31 cellular contexts compared by ENCODE assay signal in the genomic region with DNA sequence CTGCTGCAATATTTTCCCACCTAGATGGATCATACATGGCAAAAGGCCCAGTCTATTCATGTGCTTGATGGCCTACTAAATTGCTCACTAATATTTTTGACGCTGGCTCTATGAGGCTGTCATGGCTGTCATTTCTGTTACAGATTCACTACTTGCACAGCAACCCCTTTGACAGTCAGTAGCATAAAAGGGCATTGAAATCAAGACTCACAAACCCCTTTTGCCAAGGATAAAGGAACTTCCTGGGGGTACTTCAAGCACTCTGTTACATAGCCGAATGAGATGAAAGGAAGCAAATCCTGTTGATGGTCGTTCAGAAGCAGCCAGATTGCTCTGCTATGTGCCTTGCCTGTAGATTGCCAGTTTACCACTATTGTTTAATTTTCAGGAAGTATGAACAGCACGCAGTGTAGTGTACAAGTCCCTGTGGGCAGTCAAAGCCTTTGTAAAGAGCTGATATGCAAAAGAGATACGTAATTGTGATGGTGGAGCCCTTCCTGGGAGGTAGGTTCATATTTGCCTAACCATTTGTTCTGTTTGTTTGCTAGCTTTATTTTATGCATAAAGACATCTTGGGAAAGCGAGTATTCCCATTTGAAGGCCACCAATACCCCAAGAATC.
A peak's percentile ranks its signal among the peaks of the same experiment; 100 is the strongest.
DNase-seq lines count a peak whose midpoint lies in the region; ATAC-seq, FAIRE-seq and TF ChIP-seq lines count a peak whose summit lies in the region.
"Had no signal": no experiment of that assay in that cellular context is flagged by ENCODE, and none has a peak within 500 bp of the region (broad histone marks: within the 10 kb centered on the region; RNA-seq: fewer than 3 reads in every experiment).

No MANE protein-coding gene starts in this region.

- ATAC-seq in GM12878, result peak; percentile 82
- no peak for ATAC-seq in GM21717 (IDR thresholded peaks at IDR 0.05; ENCODE audit: unreplicated experiment)
- no peak for ATAC-seq in naive thymus-derived CD8-positive, alpha-beta T cell
- ATAC-seq: activated T-cell treated with anti-CD3 and anti-CD28 coated beads, Interleukin-2, amount 50 U/mL, for 72 hours; HCT116; mucosa of descending colon; natural killer cell treated with Interleukin-12 subunit alpha and Interleukin-12 subunit beta and Interleukin-15 and Interleukin-18, amount 100 ng/mL, for 72 hours; PC-3; stimulated activated memory B cell treated with anti-CD40 and anti-IgM and Interleukin-4, amounts not matched to agents 10 μg/mL and 1 μg/mL and 100 μg/mL, for 72 hours had no signal

- DNase-seq in NCI-H2081 (lab: John Stamatoyannopoulos, UW) (peak; percentile 15 to 37), NCI-H2081 treated with DMSO at 0.1 percent for 48 hours (lab: John Stamatoyannopoulos, UW) (no peak), NB4 (ENCODE audit: low read depth) (peak; percentile 1), GM12878 (ENCODE audit: low read depth, low spot score) (no peak), GM23248 (no peak)
- no peak for DNase-seq in naive thymus-derived CD8-positive, alpha-beta T cell
- DNase-seq in CD4-positive, alpha-beta memory T cell, result no peak
- DNase-seq: activated CD4-positive, alpha-beta T cell treated with anti-CD3 and anti-CD28 coated beads, Interleukin-2, amount 50 U/mL, for 4 hours; activated T-cell treated with anti-CD3 and anti-CD28 coated beads, Interleukin-2, amount 50 U/mL, for 72 hours; colonic mucosa; effector CD4-positive, alpha-beta T cell; hippocampal formation; Kasumi-1; mammary epithelial cell; mucosa of descending colon; NCI-H1436 treated with DMSO at 0.1 percent for 48 hours; NCI-H2107; PC-3; substantia nigra; trophoblast cell had no signal

- no peaks in the 10 kb centered on the region for H4K20me1 ChIP-seq in GM12878 (ENCODE audit: control insufficient read depth, insufficient read depth)
- no peaks in the 10 kb centered on the region for H4K20me1 ChIP-seq in GM23248 (ENCODE audit: insufficient read depth)

- H3K4me1 ChIP-seq in GM12878 (ENCODE audit: control insufficient read depth, insufficient read depth, low read length), result no peaks in the 10 kb centered on the region
- no peaks in the 10 kb centered on the region for H3K4me1 ChIP-seq in GM23248 (ENCODE audit: insufficient read depth)
- H3K4me1 ChIP-seq in CD4-positive, alpha-beta memory T cell (ENCODE audit: insufficient read depth, low read length), result no peaks in the 10 kb centered on the region
- H3K4me1 ChIP-seq: ascending aorta, colonic mucosa, parathyroid adenoma had no signal

- intact Hi-C loops in GM12878 (cut with micrococcal nuclease; ENCODE audit: unreplicated experiment), result no loop called here
- intact Hi-C loops in CD4-positive, alpha-beta memory T cell (cut with micrococcal nuclease), result no loop called here

- H3K4me3 Mint-ChIP-seq in naive thymus-derived CD8-positive, alpha-beta T cell, result no peak overlapping the region
- H3K4me3 Mint-ChIP-seq in CD4-positive, alpha-beta memory T cell, result no peak overlapping the region
- H3K4me3 Mint-ChIP-seq: activated T-cell treated with anti-CD3 and anti-CD28 coated beads, Interleukin-2, amount 50 U/mL, for 72 hours; natural killer cell treated with Interleukin-12 subunit alpha and Interleukin-12 subunit beta and Interleukin-15 and Interleukin-18, amount 100 ng/mL, for 72 hours; stimulated activated memory B cell treated with anti-CD40 and anti-IgM and Interleukin-4, amounts not matched to agents 10 μg/mL and 1 μg/mL and 100 μg/mL, for 72 hours; T-helper 1 cell treated with Interleukin-12 subunit alpha and Interleukin-12 subunit beta and Interleukin-4 antibody, amounts not matched to agents 30 μg/mL and 1 μg/mL, for 36 hours had no signal

- H3K36me3 Mint-ChIP-seq in naive thymus-derived CD8-positive, alpha-beta T cell, result no peaks in the 10 kb centered on the region
- H3K36me3 Mint-ChIP-seq in CD4-positive, alpha-beta memory T cell, result no peaks in the 10 kb centered on the region
- H3K36me3 Mint-ChIP-seq: natural killer cell treated with Interleukin-12 subunit alpha and Interleukin-12 subunit beta and Interleukin-15 and Interleukin-18, amount 100 ng/mL, for 72 hours; stimulated activated memory B cell treated with anti-CD40 and anti-IgM and Interleukin-4, amounts not matched to agents 10 μg/mL and 1 μg/mL and 100 μg/mL, for 72 hours had no signal

- H3K27ac ChIP-seq in GM12878 (ENCODE audit: control insufficient read depth, insufficient read depth), result no peak overlapping the region
- H3K27ac ChIP-seq in GM23248, result no peak overlapping the region
- H3K27ac ChIP-seq in CD4-positive, alpha-beta memory T cell (ENCODE audit: low read depth, low read length), result no peak overlapping the region
- H3K27ac ChIP-seq: 22Rv1, ascending aorta, C4-2B, colonic mucosa, parathyroid adenoma, SK-N-MC, skin epidermis had no signal

- no peak for TF ChIP-seq EP300 in GM12878 (IDR thresholded peaks at IDR 0.05; ENCODE audit: borderline replicate concordance in 1 of 2, control insufficient read depth in 1 of 2, low read depth in 2 of 2, low read length in 2 of 2)

- in situ Hi-C loops in GM12878 (cut with MboI), result no loop called here
- in situ Hi-C loops in GM23248 (cut with MboI), result no loop called here

- H3F3A ChIP-seq in GM23248 (ENCODE audit: insufficient read depth), result no peaks in the 10 kb centered on the region

- WGBS in GM12878 (ENCODE audit: insufficient coverage, insufficient replicate concordance, low lambda C conversion rate, missing lambda C conversion rate), result under 1% methylated on average over 6 of the region's 6 CpGs
- 15 to 17% methylated on average over 6 of the region's 6 CpGs for WGBS in GM23248 (ENCODE audit: low coverage in 1 of 2, low lambda C conversion rate in 2 of 2, missing lambda C conversion rate in 2 of 2), 2 experiments

- no peak for TF ChIP-seq CTCF in NB4 (IDR thresholded peaks at IDR 0.05; ENCODE audit: low read depth, low read length)
- no peak for TF ChIP-seq CTCF in GM12878 (IDR thresholded peaks at IDR 0.05 in 2 of 3, conservative IDR thresholded peaks at IDR 0.05 in 1 of 3; ENCODE audit: control insufficient read depth in 2 of 3, extremely low read depth in 1 of 3, insufficient read depth in 1 of 3, low read depth in 3 of 3, low read length in 3 of 3)

- BruUV-seq in GM12878 (replicated peaks; lab: Mats Ljungman, UMichigan), result no TSS peak

- H3K27me3 Mint-ChIP-seq in naive thymus-derived CD8-positive, alpha-beta T cell, result no peaks in the 10 kb centered on the region
- no peaks in the 10 kb centered on the region for H3K27me3 Mint-ChIP-seq in CD4-positive, alpha-beta memory T cell
- H3K27me3 Mint-ChIP-seq: natural killer cell treated with Interleukin-12 subunit alpha and Interleukin-12 subunit beta and Interleukin-15 and Interleukin-18, amount 100 ng/mL, for 72 hours; stimulated activated memory B cell treated with anti-CD40 and anti-IgM and Interleukin-4, amounts not matched to agents 10 μg/mL and 1 μg/mL and 100 μg/mL, for 72 hours had no signal

- H3K9ac ChIP-seq in GM12878 (ENCODE audit: control insufficient read depth, insufficient read depth, low read length), result no peak overlapping the region
- H3K9ac ChIP-seq in GM23248, result no peak overlapping the region
- H3K9ac ChIP-seq: parathyroid adenoma had no signal

- H3K9me3 Mint-ChIP-seq in naive thymus-derived CD8-positive, alpha-beta T cell, result peaks cover 0 to 8% (median 0%) of the 10 kb centered on the region in 9 donors
- H3K9me3 Mint-ChIP-seq in CD4-positive, alpha-beta memory T cell, result peaks cover 0 to 4% (median 0%) of the 10 kb centered on the region in 8 donors
- H3K9me3 Mint-ChIP-seq: activated T-cell treated with anti-CD3 and anti-CD28 coated beads, Interleukin-2, amount 50 U/mL, for 72 hours; stimulated activated memory B cell treated with anti-CD40 and anti-IgM and Interleukin-4, amounts not matched to agents 10 μg/mL and 1 μg/mL and 100 μg/mL, for 72 hours; T-helper 1 cell treated with Interleukin-12 subunit alpha and Interleukin-12 subunit beta and Interleukin-4 antibody, amounts not matched to agents 30 μg/mL and 1 μg/mL, for 36 hours had no signal

- SMC1A ChIA-PET in GM12878 (lab: Charles Lee; ENCODE audit: uncharacterized antibody, unreplicated experiment), result interaction anchor here (0.9 to 3.3 kb wide), 10 partner anchors 11 to 111 kb away, joined by 3 to 12 read pairs (median 4); no protein-coding TSS in a partner anchor

- TF ChIP-seq RAD21 in GM12878 (IDR thresholded peaks at IDR 0.05; ENCODE audit: insufficient read depth, low read depth, low read length), result no peak

- H3K79me2 ChIP-seq in GM12878 (ENCODE audit: control insufficient read depth, insufficient read depth, low read length) (no peaks in the 10 kb centered on the region), GM23248 (ENCODE audit: insufficient read depth) (no peaks in the 10 kb centered on the region)
- H3K79me2 ChIP-seq: parathyroid adenoma had no signal

- FAIRE-seq in GM12878 (lab: Jason Lieb, UNC), result no peak

- POLR2A ChIA-PET in GM12878 (lab: Charles Lee), result no interaction called here
- POLR2A ChIA-PET in naive thymus-derived CD8-positive, alpha-beta T cell (lab: Charles Lee), result no interaction called here
- POLR2A ChIA-PET in CD4-positive, alpha-beta memory T cell (lab: Charles Lee; ENCODE audit: partially characterized antibody), result no interaction called here

- TF ChIP-seq POLR2A in NB4 (IDR thresholded peaks at IDR 0.05; ENCODE audit: extremely low read depth, insufficient read length) (no peak), GM12878 (IDR thresholded peaks at IDR 0.05; ENCODE audit: low read depth, low read length) (no peak)

- H3K4me3 ChIP-seq in NB4 (ENCODE audit: low read depth, low read length) (no peak overlapping the region), GM12878 (no peak overlapping the region), GM23248 (no peak overlapping the region)
- no peak overlapping the region for H3K4me3 ChIP-seq in CD4-positive, alpha-beta memory T cell (ENCODE audit: low read length in 2 of 2)
- H3K4me3 ChIP-seq: ascending aorta, colonic mucosa, mucosa of descending colon, SK-N-MC, skin epidermis had no signal

- H3K27me3 ChIP-seq in GM12878 (replicated peaks in 1 of 2; ENCODE audit: control insufficient read depth in 2 of 2, insufficient read depth in 2 of 2, low read length in 1 of 2), result no peaks in the 10 kb centered on the region
- no peaks in the 10 kb centered on the region for H3K27me3 ChIP-seq in GM23248 (replicated peaks; ENCODE audit: insufficient read depth)
- no peaks in the 10 kb centered on the region for H3K27me3 ChIP-seq in CD4-positive, alpha-beta memory T cell (ENCODE audit: insufficient read depth, low read length)
- H3K27me3 ChIP-seq: ascending aorta, colonic mucosa had no signal

- H3K4me2 ChIP-seq in GM12878 (ENCODE audit: control insufficient read depth, insufficient read depth) (no peak overlapping the region), GM23248 (ENCODE audit: unreplicated experiment) (no peak overlapping the region)

- H2AFZ ChIP-seq in GM12878 (ENCODE audit: control insufficient read depth, low read depth, low read length) (no peak overlapping the region), GM23248 (no peak overlapping the region)
- H2AFZ ChIP-seq: parathyroid adenoma had no signal

- no peaks in the 10 kb centered on the region for H3K9me2 ChIP-seq in GM23248 (ENCODE audit: insufficient read depth)

- H3K27ac Mint-ChIP-seq in naive thymus-derived CD8-positive, alpha-beta T cell, result no peak overlapping the region
- no peak overlapping the region for H3K27ac Mint-ChIP-seq in CD4-positive, alpha-beta memory T cell
- H3K27ac Mint-ChIP-seq: activated T-cell treated with anti-CD3 and anti-CD28 coated beads, Interleukin-2, amount 50 U/mL, for 72 hours; natural killer cell treated with Interleukin-12 subunit alpha and Interleukin-12 subunit beta and Interleukin-15 and Interleukin-18, amount 100 ng/mL, for 72 hours; stimulated activated memory B cell treated with anti-CD40 and anti-IgM and Interleukin-4, amounts not matched to agents 10 μg/mL and 1 μg/mL and 100 μg/mL, for 72 hours; T-helper 1 cell treated with Interleukin-12 subunit alpha and Interleukin-12 subunit beta and Interleukin-4 antibody, amounts not matched to agents 30 μg/mL and 1 μg/mL, for 36 hours had no signal

- no peaks in the 10 kb centered on the region for H3K4me1 Mint-ChIP-seq in naive thymus-derived CD8-positive, alpha-beta T cell
- no peaks in the 10 kb centered on the region for H3K4me1 Mint-ChIP-seq in CD4-positive, alpha-beta memory T cell
- H3K4me1 Mint-ChIP-seq: stimulated activated memory B cell treated with anti-CD40 and anti-IgM and Interleukin-4, amounts not matched to agents 10 μg/mL and 1 μg/mL and 100 μg/mL, for 72 hours had no signal

- H3K36me3 ChIP-seq in GM12878 (ENCODE audit: control insufficient read depth in 2 of 2, insufficient read depth in 2 of 2, low read length in 1 of 2) (no peaks in the 10 kb centered on the region), GM23248 (ENCODE audit: low read depth) (no peaks in the 10 kb centered on the region)
- H3K36me3 ChIP-seq in CD4-positive, alpha-beta memory T cell (ENCODE audit: insufficient read depth, low read length), result no peaks in the 10 kb centered on the region
- H3K36me3 ChIP-seq: ascending aorta, colonic mucosa had no signal

- RAD21 ChIA-PET in GM12878 (lab: Charles Lee; ENCODE audit: unreplicated experiment), result no interaction called here

- H3K9me3 ChIP-seq in GM12878 (replicated peaks; ENCODE audit: control insufficient read depth, insufficient read depth, low read length) (no peaks in the 10 kb centered on the region), GM23248 (ENCODE audit: low read depth) (no peaks in the 10 kb centered on the region)
- no peaks in the 10 kb centered on the region for H3K9me3 ChIP-seq in CD4-positive, alpha-beta memory T cell (ENCODE audit: control insufficient read depth in 1 of 2, low read length in 2 of 2)
- H3K9me3 ChIP-seq: ascending aorta, colonic mucosa, mucosa of descending colon had no signal

- CTCF ChIA-PET in GM12878 (lab: Yijun Ruan, JAX), result interaction anchor here (0.6 to 1.6 kb wide), 4 partner anchors 9 to 92 kb away, joined by 3 to 4 read pairs (median 3); no protein-coding TSS in a partner anchor
- CTCF ChIA-PET in CD4-positive, alpha-beta memory T cell (lab: Charles Lee; ENCODE audit: partially characterized antibody), result no interaction called here

Comparison
In these comparisons a context has a peak if more than half of its experiments do, and no peak if none do; other contexts are left out.
1. DNase-seq: peak in NCI-H2081 (2 of 2) and NB4 (single experiment); none in NCI-H2081 treated with DMSO at 0.1 percent for 48 hours (single experiment), GM12878 (single experiment), GM23248 (single experiment), naive thymus-derived CD8-positive, alpha-beta T cell (0 of 10) and CD4-positive, alpha-beta memory T cell (0 of 5).